ENCODE assay signal across 16 cellular contexts in the genomic region with DNA sequence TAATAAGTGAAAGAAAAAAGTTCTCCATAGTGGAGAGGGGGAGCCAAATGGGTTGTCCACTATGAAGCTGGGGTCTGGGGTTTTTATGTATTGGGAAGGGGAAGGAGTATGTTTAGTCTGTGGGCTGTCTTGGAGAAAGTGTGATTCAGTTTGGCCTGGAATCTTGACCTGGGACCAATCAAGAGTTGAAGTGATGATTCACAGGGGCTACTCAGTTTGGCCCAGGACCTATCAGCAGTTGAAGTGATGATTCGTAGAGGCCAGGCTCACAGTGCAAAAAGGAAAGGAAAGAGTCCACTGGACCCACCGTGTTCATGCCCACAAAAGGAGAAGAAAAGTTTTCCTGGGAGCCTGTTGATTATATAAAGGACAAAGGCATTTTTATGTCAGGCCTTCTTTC. TPM values are rescaled to one million over a fixed set of nuclear protein-coding genes. Genes with fewer than 3 reads are reported as not detected.
DNase-seq lines count a peak whose midpoint lies in the region; ATAC-seq and TF ChIP-seq lines count a peak whose summit lies in the region.
"Had no signal": no experiment of that assay in that cellular context is flagged by ENCODE, and none has a peak within 500 bp of the region (broad histone marks: within the 10 kb centered on the region; RNA-seq: fewer than 3 reads in every experiment).

No MANE protein-coding gene starts in this region.

- H3K4me1 Mint-ChIP-seq in MCF 10A (ENCODE audit: insufficient read depth, unreplicated experiment) = peaks cover 9% of the 10 kb centered on the region
- H3K4me1 Mint-ChIP-seq: activated CD4-positive, alpha-beta memory T cell treated with anti-CD3 and anti-CD28 coated beads, Interleukin-2, amount 10 ng/mL, durations not matched to agents 7 days and 5 days; activated T-helper 17 cell treated with anti-CD3 and anti-CD28 coated beads, Interleukin-2, amount 50 U/mL, for 72 hours; natural killer cell had no signal

- TF ChIP-seq POLR2A in breast epithelium (IDR thresholded peaks at IDR 0.05) (no peak), testis (IDR thresholded peaks at IDR 0.05) (no peak)

- H3K27me3 ChIP-seq in breast epithelium (peaks cover 0 to 26% of the 10 kb centered on the region in 2 donors), RWPE2 (ENCODE audit: insufficient read depth, poor library complexity, severe bottlenecking) (no peaks in the 10 kb centered on the region), foreskin keratinocyte (no peaks in the 10 kb centered on the region), testis (no peaks in the 10 kb centered on the region), HAP-1 (ENCODE audit: low read depth) (no peaks in the 10 kb centered on the region)
- H3K27me3 ChIP-seq: ascending aorta had no signal

- 19 to 40% methylated on average over 2 of the region's 2 CpGs for WGBS in testis, 2 donors

- no peak overlapping the region for H3K4me3 ChIP-seq in breast epithelium
- no peak overlapping the region for H3K4me3 ChIP-seq in RWPE2 (ENCODE audit: severe bottlenecking)
- no peak overlapping the region for H3K4me3 ChIP-seq in testis
- H3K4me3 ChIP-seq in HAP-1 = no peak overlapping the region
- H3K4me3 ChIP-seq: ascending aorta had no signal

- H3K4me3 Mint-ChIP-seq in MCF 10A (ENCODE audit: unreplicated experiment) = no peak overlapping the region
- H3K4me3 Mint-ChIP-seq: activated CD4-positive, alpha-beta memory T cell treated with anti-CD3 and anti-CD28 coated beads, Interleukin-2, amount 10 ng/mL, durations not matched to agents 7 days and 5 days; activated T-helper 17 cell treated with anti-CD3 and anti-CD28 coated beads, Interleukin-2, amount 50 U/mL, for 72 hours; natural killer cell had no signal

- ATAC-seq in RWPE2 (ENCODE audit: low read depth) (peak; percentile 62; the same call in 2 of the 3 replicates), foreskin keratinocyte (peak; percentile 33)
- ATAC-seq: activated T-helper 17 cell treated with anti-CD3 and anti-CD28 coated beads, Interleukin-2, amount 50 U/mL, for 72 hours; natural killer cell had no signal

- TF ChIP-seq CTCF in MCF 10A (IDR thresholded peaks at IDR 0.05; ENCODE audit: unreplicated experiment) = no peak
- no peak for TF ChIP-seq CTCF in breast epithelium (IDR thresholded peaks at IDR 0.05)
- TF ChIP-seq CTCF in RWPE2 (IDR thresholded peaks at IDR 0.05; ENCODE audit: poor library complexity, severe bottlenecking) = no peak
- TF ChIP-seq CTCF in foreskin keratinocyte (conservative IDR thresholded peaks at IDR 0.05) = no peak
- no peak for TF ChIP-seq CTCF in testis (IDR thresholded peaks at IDR 0.05)

- intact Hi-C loops in MCF 10A (cut with micrococcal nuclease) = no loop called here
- intact Hi-C loops in breast epithelium (cut with DNase I; ENCODE audit: low total_unique reads) = no loop called here
- intact Hi-C loops in testis (cut with DNase I; ENCODE audit: low total_unique reads) = no loop called here

- H3K27ac ChIP-seq in breast epithelium = no peak overlapping the region
- peak overlapping the region; percentile 61 for H3K27ac ChIP-seq in RWPE2 (ENCODE audit: poor library complexity, severe bottlenecking)
- H3K27ac ChIP-seq in foreskin keratinocyte = no peak overlapping the region
- H3K27ac ChIP-seq in testis = no peak overlapping the region
- H3K27ac ChIP-seq: ascending aorta had no signal

- H3K27me3 Mint-ChIP-seq in MCF 10A (ENCODE audit: insufficient read depth, unreplicated experiment) = peaks cover 69% of the 10 kb centered on the region
- H3K27me3 Mint-ChIP-seq: activated CD4-positive, alpha-beta memory T cell treated with anti-CD3 and anti-CD28 coated beads, Interleukin-2, amount 10 ng/mL, durations not matched to agents 7 days and 5 days; activated T-helper 17 cell treated with anti-CD3 and anti-CD28 coated beads, Interleukin-2, amount 50 U/mL, for 72 hours had no signal

- H3K4me1 ChIP-seq in breast epithelium (no peaks in the 10 kb centered on the region), RWPE2 (ENCODE audit: insufficient read depth, poor library complexity, severe bottlenecking) (peaks cover 6% of the 10 kb centered on the region), foreskin keratinocyte (no peaks in the 10 kb centered on the region), testis (no peaks in the 10 kb centered on the region), HAP-1 (no peaks in the 10 kb centered on the region)
- H3K4me1 ChIP-seq: ascending aorta had no signal

- in situ Hi-C loops in HAP-1 (cut with MboI; ENCODE audit: low sequenced_read_pairs) = no loop called here

- no peaks in the 10 kb centered on the region for H3K9me3 ChIP-seq in breast epithelium
- no peaks in the 10 kb centered on the region for H3K9me3 ChIP-seq in RWPE2 (ENCODE audit: severe bottlenecking)
- H3K9me3 ChIP-seq in testis = no peaks in the 10 kb centered on the region
- no peaks in the 10 kb centered on the region for H3K9me3 ChIP-seq in HAP-1

- no TSS peak for BruUV-seq in MCF 10A (replicated peaks; lab: Mats Ljungman, UMichigan)

- H3K36me3 Mint-ChIP-seq in MCF 10A (ENCODE audit: insufficient read depth, unreplicated experiment) = no peaks in the 10 kb centered on the region
- H3K36me3 Mint-ChIP-seq: natural killer cell had no signal

- DNase-seq in MCF 10A (ENCODE audit: unreplicated experiment) (no peak), breast epithelium (ENCODE audit: low spot score in 2 of 2) (no peak), RWPE2 (ENCODE audit: low spot score) (no peak), foreskin keratinocyte (peak in 1 of 2 donors; percentile 15), testis (peak; percentile 30), HAP-1 (ENCODE audit: low spot score in 2 of 2) (no peak), NOMO-1 treated with DMSO at 0.1 percent for 48 hours (lab: John Stamatoyannopoulos, UW; ENCODE audit: unreplicated experiment) (no peak)
- DNase-seq in stimulated activated naive CD4-positive, alpha-beta T cell treated with Interleukin-2 at 50 U/mL for 16 hours (lab: John Stamatoyannopoulos, UW) = no peak
- DNase-seq: 8988T; activated CD4-positive, alpha-beta memory T cell treated with anti-CD3 and anti-CD28 coated beads, Interleukin-2, amount 10 ng/mL, durations not matched to agents 7 days and 5 days; natural killer cell; NCI-H187; NCI-H526 treated with DMSO at 0.1 percent for 48 hours; stimulated activated CD4-positive, alpha-beta T cell treated with anti-CD3 and anti-CD28 coated beads, Interleukin-2, amount 100 ng/mL, for 48 hours had no signal

- no peaks in the 10 kb centered on the region for H3K36me3 ChIP-seq in breast epithelium
- H3K36me3 ChIP-seq in RWPE2 (ENCODE audit: low read depth) = no peaks in the 10 kb centered on the region
- H3K36me3 ChIP-seq in testis (ENCODE audit: low read depth, missing control alignments) = no peaks in the 10 kb centered on the region
- no peaks in the 10 kb centered on the region for H3K36me3 ChIP-seq in HAP-1 (replicated peaks)
- H3K36me3 ChIP-seq: ascending aorta had no signal

- peak overlapping the region; percentile 72 for H3K27ac Mint-ChIP-seq in MCF 10A (ENCODE audit: low read depth, unreplicated experiment)
- H3K27ac Mint-ChIP-seq: activated CD4-positive, alpha-beta memory T cell treated with anti-CD3 and anti-CD28 coated beads, Interleukin-2, amount 10 ng/mL, durations not matched to agents 7 days and 5 days; activated T-helper 17 cell treated with anti-CD3 and anti-CD28 coated beads, Interleukin-2, amount 50 U/mL, for 72 hours; natural killer cell had no signal

- CTCF ChIA-PET in MCF 10A (lab: Yijun Ruan, JAX) = no interaction called here

- no peaks in the 10 kb centered on the region for H3K9me3 Mint-ChIP-seq in MCF 10A (ENCODE audit: unreplicated experiment)
- H3K9me3 Mint-ChIP-seq: activated CD4-positive, alpha-beta memory T cell treated with anti-CD3 and anti-CD28 coated beads, Interleukin-2, amount 10 ng/mL, durations not matched to agents 7 days and 5 days; activated T-helper 17 cell treated with anti-CD3 and anti-CD28 coated beads, Interleukin-2, amount 50 U/mL, for 72 hours; natural killer cell had no signal

- POLR2A ChIA-PET in MCF 10A (lab: Yijun Ruan, JAX) = no interaction called here

RNA-seq across cellular contexts. Expression of a gene that starts 47.3 kb away (rescaled TPM):
- 0.07 TPM in 1 of 2 replicates, not detected in the other for total RNA-seq in MCF 10A (2022)
- total RNA-seq in breast epithelium = 1 to 10 TPM; 1.3 to 3.4 (median 1.9) TPM
- total RNA-seq in foreskin keratinocyte = 0.11 and 0.17 TPM in 2 replicates
- polyA plus RNA-seq in foreskin keratinocyte = 0.07 TPM in 2 replicates
- 1 to 10 TPM; 2.6 to 3.0 TPM for total RNA-seq in testis
- 3.8 TPM for polyA plus RNA-seq in testis (ENCODE audit: insufficient read depth, low read depth, low replicate concordance)
